ENCODE assay signal across 20 cellular contexts in the genomic region with DNA sequence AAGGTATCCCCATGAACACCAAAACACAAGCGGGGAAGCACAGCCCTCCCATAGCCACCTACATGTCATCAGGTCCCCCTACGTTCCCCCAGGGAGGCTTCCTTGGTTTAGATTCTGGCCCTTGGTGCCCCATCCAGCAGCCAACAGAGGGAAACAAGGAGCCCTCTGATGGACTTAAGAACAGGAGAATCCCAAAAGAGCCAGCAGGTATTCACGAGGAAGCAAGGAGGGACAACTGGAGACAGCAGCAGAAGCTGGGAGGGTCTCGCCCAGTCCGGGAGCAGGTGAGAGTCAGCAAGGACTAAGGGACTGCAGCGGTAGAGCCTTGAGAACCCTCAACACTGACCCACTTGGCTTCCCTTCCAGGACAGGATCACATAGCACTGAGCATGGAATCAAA. TPM values are rescaled to one million over a fixed set of nuclear protein-coding genes. Genes with fewer than 3 reads are reported as not detected.
DNase-seq lines count a peak whose midpoint lies in the region; ATAC-seq and TF ChIP-seq lines count a peak whose summit lies in the region.
"Had no signal": no experiment of that assay in that cellular context is flagged by ENCODE, and none has a peak within 500 bp of the region (broad histone marks: within the 10 kb centered on the region; RNA-seq: fewer than 3 reads in every experiment).

No MANE protein-coding gene starts in this region.

- peaks cover 41% of the 10 kb centered on the region for H3K27me3 Mint-ChIP-seq in activated CD8-positive, alpha-beta memory T cell treated with anti-CD3 and anti-CD28 coated beads, Interleukin-2, amount 10 ng/mL, durations not matched to agents 7 days and 5 days
- H3K27me3 Mint-ChIP-seq in type B pancreatic cell: peaks cover 21% of the 10 kb centered on the region

- no peaks in the 10 kb centered on the region for H3K9me3 Mint-ChIP-seq in activated CD8-positive, alpha-beta memory T cell treated with anti-CD3 and anti-CD28 coated beads, Interleukin-2, amount 10 ng/mL, durations not matched to agents 7 days and 5 days (ENCODE audit: low read depth)
- no peaks in the 10 kb centered on the region for H3K9me3 Mint-ChIP-seq in type B pancreatic cell
- H3K9me3 Mint-ChIP-seq: activated B cell treated with CpG ODN at 0.5 μM for 24 hours; activated naive CD8-positive, alpha-beta T cell treated with anti-CD3 and anti-CD28 coated beads, Interleukin-2, amount 10 ng/mL, durations not matched to agents 7 days and 5 days; activated T-helper 1 cell treated with anti-CD3 and anti-CD28 coated beads, Interleukin-12 subunit alpha, Interleukin-12 subunit beta, Interleukin-2, Interleukin-4 antibody, amounts not matched to agents 30 ng/mL and 10 ng/mL and 1 ng/mL, durations not matched to agents 14 hours and 24 hours and 36 hours; CD4-positive, alpha-beta T cell; natural killer cell treated with Interleukin-12 subunit alpha and Interleukin-12 subunit beta and Interleukin-15 and Interleukin-18, amount 100 ng/mL, for 72 hours had no signal

- peak; percentile 23 for TF ChIP-seq CTCF in fibroblast of villous mesenchyme (IDR thresholded peaks at IDR 0.05; ENCODE audit: insufficient read depth, low read depth, low read length)
- TF ChIP-seq CTCF in type B pancreatic cell (conservative IDR thresholded peaks at IDR 0.05): no peak
- no peak for TF ChIP-seq CTCF in RWPE1 (conservative IDR thresholded peaks at IDR 0.05; ENCODE audit: low read depth)

- POLR2A ChIA-PET in RWPE1 (lab: Yijun Ruan, JAX; ENCODE audit: low non-redundant PET): no interaction called here

- H3K4me1 Mint-ChIP-seq in activated CD8-positive, alpha-beta memory T cell treated with anti-CD3 and anti-CD28 coated beads, Interleukin-2, amount 10 ng/mL, durations not matched to agents 7 days and 5 days: peaks cover 18% of the 10 kb centered on the region
- H3K4me1 Mint-ChIP-seq in type B pancreatic cell (ENCODE audit: unreplicated experiment): peaks cover 8% of the 10 kb centered on the region

- intact Hi-C loops in cardiac septum (cut with DNase I): no loop called here

- no peak for ATAC-seq in activated CD8-positive, alpha-beta memory T cell treated with anti-CD3 and anti-CD28 coated beads, Interleukin-2, amount 10 ng/mL, durations not matched to agents 7 days and 5 days
- ATAC-seq in HG02623 (IDR thresholded peaks at IDR 0.05; ENCODE audit: unreplicated experiment): no peak
- ATAC-seq: activated CD8-positive, alpha-beta T cell treated with anti-CD3 and anti-CD28 coated beads, Interleukin-2, amount 10 ng/mL, durations not matched to agents 7 days and 5 days; natural killer cell treated with Interleukin-12 subunit alpha and Interleukin-12 subunit beta and Interleukin-15 and Interleukin-18, amount 100 ng/mL, for 72 hours; T-helper 17 cell had no signal

- H3K36me3 Mint-ChIP-seq in activated CD8-positive, alpha-beta memory T cell treated with anti-CD3 and anti-CD28 coated beads, Interleukin-2, amount 10 ng/mL, durations not matched to agents 7 days and 5 days: no peaks in the 10 kb centered on the region
- no peaks in the 10 kb centered on the region for H3K36me3 Mint-ChIP-seq in type B pancreatic cell
- H3K36me3 Mint-ChIP-seq: activated naive CD8-positive, alpha-beta T cell treated with anti-CD3 and anti-CD28 coated beads, Interleukin-2, amount 10 ng/mL, durations not matched to agents 7 days and 5 days; brain; natural killer cell treated with Interleukin-12 subunit alpha and Interleukin-12 subunit beta and Interleukin-15 and Interleukin-18, amount 100 ng/mL, for 72 hours had no signal

- DNase-seq in activated CD8-positive, alpha-beta memory T cell treated with anti-CD3 and anti-CD28 coated beads for 24 hours: peak; percentile 28
- DNase-seq in activated CD8-positive, alpha-beta memory T cell treated with anti-CD3 and anti-CD28 coated beads, Interleukin-2, amount 50 U/mL, for 4 hours: no peak
- DNase-seq in activated CD8-positive, alpha-beta memory T cell treated with anti-CD3 and anti-CD28 coated beads, Interleukin-2, amount 10 ng/mL, durations not matched to agents 7 days and 5 days: peak; percentile 38
- DNase-seq in fibroblast of villous mesenchyme (ENCODE audit: low read depth) (no peak), type B pancreatic cell (ENCODE audit: extremely low spot score, unreplicated experiment) (peak; percentile 51), cardiac septum (ENCODE audit: low spot score) (no peak), RWPE1 (ENCODE audit: low spot score) (no peak)
- DNase-seq: activated B cell treated with CpG ODN at 0.5 μM for 24 hours; activated CD8-positive, alpha-beta T cell treated with anti-CD3 and anti-CD28 coated beads, Interleukin-2, amount 10 ng/mL, durations not matched to agents 7 days and 5 days; activated naive CD8-positive, alpha-beta T cell treated with anti-CD3 and anti-CD28 coated beads, Interleukin-2, amount 10 ng/mL, durations not matched to agents 7 days and 5 days; CD4-positive, alpha-beta T cell; NCI-H187; NCI-H226; SHP77 treated with DMSO at 0.1 percent for 48 hours; T-helper 17 cell had no signal

- CTCF ChIA-PET in activated CD8-positive, alpha-beta memory T cell treated with anti-CD3 and anti-CD28 coated beads, Interleukin-2, amount 10 ng/mL, durations not matched to agents 7 days and 5 days (lab: Charles Lee): interaction anchor here (4.0 kb wide), 1 partner anchor 22 kb away, joined by 26 read pairs; no protein-coding TSS in a partner anchor
- CTCF ChIA-PET in RWPE1 (lab: Yijun Ruan, JAX): interaction anchor here (3.2 kb wide), 1 partner anchor 125 kb away, joined by 27 read pairs; no protein-coding TSS in a partner anchor

- H3K4me3 ChIP-seq in fibroblast of villous mesenchyme (ENCODE audit: low read depth, low read length): no peak overlapping the region
- H3K4me3 ChIP-seq: tibial nerve had no signal

- no peak overlapping the region for H3K4me3 Mint-ChIP-seq in activated CD8-positive, alpha-beta memory T cell treated with anti-CD3 and anti-CD28 coated beads, Interleukin-2, amount 10 ng/mL, durations not matched to agents 7 days and 5 days
- H3K4me3 Mint-ChIP-seq in type B pancreatic cell: no peak overlapping the region
- H3K4me3 Mint-ChIP-seq: activated T-helper 1 cell treated with anti-CD3 and anti-CD28 coated beads, Interleukin-12 subunit alpha, Interleukin-12 subunit beta, Interleukin-2, Interleukin-4 antibody, amounts not matched to agents 30 ng/mL and 10 ng/mL and 1 ng/mL, durations not matched to agents 14 hours and 24 hours and 36 hours; brain; CD4-positive, alpha-beta T cell had no signal

- no peak overlapping the region for H3K27ac ChIP-seq in RWPE1
- H3K27ac ChIP-seq: tibial nerve had no signal

- no peak overlapping the region for H3K27ac Mint-ChIP-seq in activated CD8-positive, alpha-beta memory T cell treated with anti-CD3 and anti-CD28 coated beads, Interleukin-2, amount 10 ng/mL, durations not matched to agents 7 days and 5 days
- no peak overlapping the region for H3K27ac Mint-ChIP-seq in type B pancreatic cell
- H3K27ac Mint-ChIP-seq: activated B cell treated with CpG ODN at 0.5 μM for 24 hours; activated CD8-positive, alpha-beta T cell treated with anti-CD3 and anti-CD28 coated beads, Interleukin-2, amount 10 ng/mL, durations not matched to agents 7 days and 5 days; activated naive CD8-positive, alpha-beta T cell treated with anti-CD3 and anti-CD28 coated beads, Interleukin-2, amount 10 ng/mL, durations not matched to agents 7 days and 5 days; activated T-helper 1 cell treated with anti-CD3 and anti-CD28 coated beads, Interleukin-12 subunit alpha, Interleukin-12 subunit beta, Interleukin-2, Interleukin-4 antibody, amounts not matched to agents 30 ng/mL and 10 ng/mL and 1 ng/mL, durations not matched to agents 14 hours and 24 hours and 36 hours; brain; CD4-positive, alpha-beta T cell; natural killer cell treated with Interleukin-12 subunit alpha and Interleukin-12 subunit beta and Interleukin-15 and Interleukin-18, amount 100 ng/mL, for 72 hours had no signal

RNA-seq across cellular contexts. Expression of a gene that starts 58.4 kb away (rescaled TPM):
- total RNA-seq in activated CD8-positive, alpha-beta memory T cell treated with anti-CD3 and anti-CD28 coated beads, Interleukin-2, amount 10 ng/mL, durations not matched to agents 7 days and 5 days: 10 to 100 TPM; 73.1 to 89.0 TPM
- total RNA-seq in fibroblast of villous mesenchyme (10.3 and 19.9 TPM in 2 replicates), type B pancreatic cell (ENCODE audit: low replicate concordance) (72.5 and 84.6 TPM in 2 replicates), cardiac septum (23.5 TPM)

Comparison
In these comparisons a context has a peak if more than half of its experiments do, and no peak if none do; other contexts are left out.
1. DNase-seq: peak in activated CD8-positive, alpha-beta memory T cell treated with anti-CD3 and anti-CD28 coated beads for 24 hours (single experiment), activated CD8-positive, alpha-beta memory T cell treated with anti-CD3 and anti-CD28 coated beads, Interleukin-2, amount 10 ng/mL, durations not matched to agents 7 days and 5 days (single experiment) and type B pancreatic cell (single experiment); none in activated CD8-positive, alpha-beta memory T cell treated with anti-CD3 and anti-CD28 coated beads, Interleukin-2, amount 50 U/mL, for 4 hours (single experiment), fibroblast of villous mesenchyme (single experiment), cardiac septum (single experiment) and RWPE1 (single experiment).